ENCODE assay signal across 7 cellular contexts in genomic region chr14:87992349-87992719, GRCh38. TPM values are rescaled to one million over a fixed set of nuclear protein-coding genes. Genes with fewer than 3 reads are reported as not detected.
A peak's percentile ranks its signal among the peaks of the same experiment; 100 is the strongest.
DNase-seq lines count a peak whose midpoint lies in the region; ATAC-seq and TF ChIP-seq lines count a peak whose summit lies in the region.

No MANE protein-coding gene starts in this region.

- H3K4me3 ChIP-seq in colonic mucosa (peak overlapping the region; percentile 58), urinary bladder (ENCODE audit: low read depth, low read length) (peak overlapping the region; percentile 77)

- H3K9me3 ChIP-seq in colonic mucosa: no peaks in the 10 kb centered on the region

- H3K36me3 ChIP-seq in colonic mucosa (no peaks in the 10 kb centered on the region), urinary bladder (ENCODE audit: insufficient read depth) (no peaks in the 10 kb centered on the region)

- no peaks in the 10 kb centered on the region for H3K9me3 Mint-ChIP-seq in mesothelial cell of epicardium

- peak overlapping the region; percentile 60 to 86 for H3K9ac ChIP-seq in colonic mucosa (ENCODE audit: low read depth in 2 of 2, low read length in 2 of 2)

- no peaks in the 10 kb centered on the region for H3K36me3 Mint-ChIP-seq in mesothelial cell of epicardium

- H3K27ac ChIP-seq in colonic mucosa (peak overlapping the region; percentile 89), urinary bladder (ENCODE audit: low read depth) (peak overlapping the region; percentile 90)

- intact Hi-C loops in colonic mucosa (cut with DNase I): no loop called here

- ATAC-seq in GM19455 (IDR thresholded peaks at IDR 0.05; ENCODE audit: unreplicated experiment): peak; percentile 6

- 5% methylated on average over 20 of the region's 20 CpGs for WGBS in urinary bladder

- peak overlapping the region; percentile 75 for H3K4me3 Mint-ChIP-seq in mesothelial cell of epicardium

- H3K4me1 ChIP-seq in colonic mucosa (no peaks in the 10 kb centered on the region), urinary bladder (ENCODE audit: insufficient read depth) (no peaks in the 10 kb centered on the region)

- TF ChIP-seq CTCF in colonic mucosa (IDR thresholded peaks at IDR 0.05) (no peak), mesothelial cell of epicardium (IDR thresholded peaks at IDR 0.05; ENCODE audit: unreplicated experiment) (no peak)

- H3K27me3 ChIP-seq in colonic mucosa: no peaks in the 10 kb centered on the region

- DNase-seq in Kasumi-1 (lab: John Stamatoyannopoulos, UW): peak; percentile 4 to 63
- DNase-seq in colonic mucosa: peak; percentile 37
- peak in 1 of 2 experiments; percentile 19 for DNase-seq in mesothelial cell of epicardium (ENCODE audit: low spot score in 2 of 2, unreplicated experiment in 2 of 2)
- no peak for DNase-seq in NCI-H748 (lab: John Stamatoyannopoulos, UW; ENCODE audit: unreplicated experiment)
- DNase-seq in SW 1271 (lab: John Stamatoyannopoulos, UW): no peak

- peaks cover 40% of the 10 kb centered on the region for H3K4me1 Mint-ChIP-seq in mesothelial cell of epicardium

- H3K27ac Mint-ChIP-seq in mesothelial cell of epicardium: peak overlapping the region; percentile 72

- H3K27me3 Mint-ChIP-seq in mesothelial cell of epicardium (ENCODE audit: low read depth): no peaks in the 10 kb centered on the region

RNA-seq across cellular contexts. Expression of gene GALC, which starts 0.6 kb away (rescaled TPM):
- total RNA-seq in colonic mucosa (10 to 100 TPM; 14.9 to 27.4 TPM), mesothelial cell of epicardium (26.2 to 29.9 TPM (median 27.1 TPM) in 3 replicates), urinary bladder (35.1 TPM)
- 15.8 TPM for polyA plus RNA-seq in urinary bladder

RNA-seq across cellular contexts. Expression of gene GPR65, which starts 12.6 kb away (rescaled TPM):
- total RNA-seq in colonic mucosa (1 to 10 TPM in 1 of 2 donors, under 1 TPM in 1; 0.35 to 1.2 TPM), mesothelial cell of epicardium (not detected in 3 replicates), urinary bladder (2.5 TPM)
- polyA plus RNA-seq in urinary bladder: 1.1 TPM

Comparison
In these comparisons a context has a peak if more than half of its experiments do, and no peak if none do; other contexts are left out.
1. DNase-seq: peak in Kasumi-1 (2 of 2) and colonic mucosa (single experiment); none in NCI-H748 (single experiment) and SW 1271 (0 of 2).